Comparison of ENCODE assay signal across 19 cellular contexts in the genomic region with DNA sequence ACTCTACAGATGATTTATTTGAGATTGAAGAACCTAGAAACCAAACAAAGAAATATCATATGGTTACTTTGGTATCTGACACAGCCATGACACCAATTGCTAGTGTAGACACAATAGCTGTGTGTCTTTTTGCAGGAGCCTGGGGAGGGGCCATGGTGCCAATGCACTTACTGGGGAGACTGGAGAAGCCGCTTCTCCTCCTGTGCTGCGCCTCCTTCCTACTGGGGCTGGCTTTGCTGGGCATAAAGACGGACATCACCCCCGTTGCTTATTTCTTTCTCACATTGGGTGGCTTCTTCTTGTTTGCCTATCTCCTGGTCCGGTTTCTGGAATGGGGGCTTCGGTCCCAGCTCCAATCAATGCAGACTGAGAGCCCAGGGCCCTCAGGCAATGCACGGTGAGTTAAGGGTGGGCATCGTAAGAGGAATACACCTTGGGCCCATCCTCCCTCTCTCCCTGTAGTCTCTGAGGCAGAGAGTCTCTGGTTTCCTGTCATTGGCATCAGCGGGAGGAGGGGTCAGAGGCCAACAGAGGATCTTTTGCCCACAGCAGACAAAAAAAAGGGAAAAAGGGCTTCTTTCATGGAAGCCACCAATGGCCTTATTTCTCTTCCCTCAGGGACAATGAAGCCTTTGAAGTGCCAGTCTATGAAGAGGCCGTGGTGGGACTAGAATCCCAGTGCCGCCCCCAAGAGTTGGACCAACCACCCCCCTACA. TPM values are rescaled to one million over a fixed set of nuclear protein-coding genes. Genes with fewer than 3 reads are reported as not detected.
DNase-seq lines count a peak whose midpoint lies in the region; ATAC-seq, FAIRE-seq and TF ChIP-seq lines count a peak whose summit lies in the region.
"Had no signal": no experiment of that assay in that cellular context is flagged by ENCODE, and none has a peak within 500 bp of the region (broad histone marks: within the 10 kb centered on the region; RNA-seq: fewer than 3 reads in every experiment).

No MANE protein-coding gene starts in this region.

- H3K27ac ChIP-seq in HepG2 (ENCODE audit: extremely low read length, insufficient read depth, low read length): peak overlapping the region; percentile 77
- peak overlapping the region in 1 of 3 donors; percentile 19 for H3K27ac ChIP-seq in right lobe of liver
- peak overlapping the region; percentile 36 for H3K27ac ChIP-seq in upper lobe of right lung
- H3K27ac ChIP-seq: brain microvascular endothelial cell had no signal

- peaks cover 22% of the 10 kb centered on the region for H3K79me2 ChIP-seq in HepG2 (ENCODE audit: insufficient read depth, low read length)

- H3K4me3 Mint-ChIP-seq in neural crest cell: peak overlapping the region; percentile 93
- no peak overlapping the region for H3K4me3 Mint-ChIP-seq in activated CD8-positive, alpha-beta memory T cell treated with anti-CD3 and anti-CD28 coated beads, Interleukin-2, amount 10 ng/mL, durations not matched to agents 7 days and 5 days
- H3K4me3 Mint-ChIP-seq: stimulated activated effector memory CD8-positive, alpha-beta T cell treated with anti-CD3 and anti-CD28 coated beads, Interleukin-12 subunit alpha, Interleukin-12 subunit beta, amount 100 ng/mL, for 72 hours had no signal

- H3K9ac ChIP-seq in HepG2 (ENCODE audit: insufficient read depth, low read depth, low read length): peak overlapping the region; percentile 76; the same call in 1 of the 2 replicates

- in situ Hi-C loops in HepG2 (cut with HindIII; ENCODE audit: extremely low pct_ligation_motif_present, low pct_unique_long_range_greater_than_20kb): no loop called here

- 95% methylated on average over 10 of the region's 11 CpGs for WGBS in HepG2 (ENCODE audit: low lambda C conversion rate)
- WGBS in right lobe of liver (ENCODE audit: insufficient coverage, low coverage, low lambda C conversion rate, missing lambda C conversion rate): 80% methylated on average over 3 of the region's 11 CpGs

- H3K9me3 ChIP-seq in HepG2 (ENCODE audit: low read length) (no peaks in the 10 kb centered on the region), right lobe of liver (no peaks in the 10 kb centered on the region), upper lobe of right lung (no peaks in the 10 kb centered on the region)

- H3K27me3 ChIP-seq in HepG2 (ENCODE audit: control insufficient read depth in 1 of 2, insufficient read depth in 2 of 2, low read length in 2 of 2) (no peaks in the 10 kb centered on the region; a peak in 1 of 5 replicates), right lobe of liver (no peaks in the 10 kb centered on the region), upper lobe of right lung (no peaks in the 10 kb centered on the region)
- H3K27me3 ChIP-seq: brain microvascular endothelial cell had no signal

- TF ChIP-seq POLR2A in HepG2 (IDR thresholded peaks at IDR 0.05; ENCODE audit: insufficient read depth in 1 of 2, low read depth in 2 of 2, low read length in 2 of 2) (no peak), right lobe of liver (IDR thresholded peaks at IDR 0.05) (no peak)

- TF ChIP-seq RAD21 in HepG2 (CRISPR knock-in tag; IDR thresholded peaks at IDR 0.05): no peak

- no peak for FAIRE-seq in HepG2 (lab: Jason Lieb, UNC)
- FAIRE-seq: GM18507, islet of Langerhans had no signal

- H3K36me3 ChIP-seq in HepG2 (replicated peaks in 1 of 2; ENCODE audit: control insufficient read depth in 1 of 2, insufficient read depth in 2 of 2, low read length in 2 of 2): no peaks in the 10 kb centered on the region; a peak in 1 of 5 replicates
- H3K36me3 ChIP-seq in right lobe of liver: no peaks in the 10 kb centered on the region
- no peaks in the 10 kb centered on the region for H3K36me3 ChIP-seq in upper lobe of right lung
- H3K36me3 ChIP-seq: brain microvascular endothelial cell had no signal

- TF ChIP-seq CTCF in HepG2 (CRISPR knock-in tag; IDR thresholded peaks at IDR 0.05) (no peak), right lobe of liver (IDR thresholded peaks at IDR 0.05) (no peak), neural crest cell (conservative IDR thresholded peaks at IDR 0.05) (no peak), upper lobe of right lung (IDR thresholded peaks at IDR 0.05) (no peak)

- POLR2A ChIA-PET in HepG2 (lab: Yijun Ruan, JAX): interaction anchor here (1.1 to 2.7 kb wide), 2 partner anchors 22 kb away, joined by 8 to 44 read pairs; a partner anchor contains a TSS

- CTCF ChIA-PET in HepG2 (lab: Yijun Ruan, JAX; ENCODE audit: low intra/inter-chr PET ratio, low total read pairs): no interaction called here
- CTCF ChIA-PET in activated CD8-positive, alpha-beta memory T cell treated with anti-CD3 and anti-CD28 coated beads, Interleukin-2, amount 10 ng/mL, durations not matched to agents 7 days and 5 days (lab: Charles Lee): interaction anchor here (2.5 to 2.7 kb wide), 2 partner anchors 22 to 41 kb away, joined by 11 to 18 read pairs; a partner anchor contains a TSS

- H4K20me1 ChIP-seq in HepG2 (ENCODE audit: insufficient read depth, low read length): no peaks in the 10 kb centered on the region

- no TSS peak for BruUV-seq in HepG2 (replicated peaks; lab: Mats Ljungman, UMichigan)

- peak overlapping the region; percentile 98 for H3K4me2 ChIP-seq in HepG2 (ENCODE audit: low read depth, low read length)

- DNase-seq in HepG2 (ENCODE audit: low spot score): no peak
- DNase-seq in right lobe of liver: no peak
- DNase-seq in globus pallidus (ENCODE audit: low spot score): peak; percentile 93
- DNase-seq in neural crest cell (ENCODE audit: low read depth, low spot score): no peak
- DNase-seq in upper lobe of right lung: no peak
- DNase-seq in NCI-H1694 treated with DMSO at 0.1 percent for 48 hours (lab: John Stamatoyannopoulos, UW): no peak
- DNase-seq in activated CD8-positive, alpha-beta memory T cell treated with anti-CD3 and anti-CD28 coated beads, Interleukin-2, amount 10 ng/mL, durations not matched to agents 7 days and 5 days: no peak
- DNase-seq: activated B cell treated with CpG ODN at 0.5 μM for 24 hours; activated naive CD4-positive, alpha-beta T cell; brain microvascular endothelial cell; effector memory CD4-positive, alpha-beta T cell; naive thymus-derived CD8-positive, alpha-beta T cell; NCI-H1105 treated with DMSO at 0.1 percent for 48 hours; NCI-H446 had no signal

- H3K27ac Mint-ChIP-seq in neural crest cell (ENCODE audit: unreplicated experiment): no peak overlapping the region
- no peak overlapping the region for H3K27ac Mint-ChIP-seq in activated CD8-positive, alpha-beta memory T cell treated with anti-CD3 and anti-CD28 coated beads, Interleukin-2, amount 10 ng/mL, durations not matched to agents 7 days and 5 days
- H3K27ac Mint-ChIP-seq: stimulated activated effector memory CD8-positive, alpha-beta T cell treated with anti-CD3 and anti-CD28 coated beads, Interleukin-12 subunit alpha, Interleukin-12 subunit beta, amount 100 ng/mL, for 72 hours had no signal

- no peak for TF ChIP-seq EP300 in HepG2 (IDR thresholded peaks at IDR 0.05; ENCODE audit: low read depth in 2 of 2, low read length in 2 of 2)
- no peak for TF ChIP-seq EP300 in HepG2 (CRISPR knock-in tag; IDR thresholded peaks at IDR 0.05; ENCODE audit: borderline replicate concordance)

- peaks cover 8% of the 10 kb centered on the region for H3K36me3 Mint-ChIP-seq in neural crest cell (ENCODE audit: low read depth)
- peaks cover 27% of the 10 kb centered on the region for H3K36me3 Mint-ChIP-seq in activated CD8-positive, alpha-beta memory T cell treated with anti-CD3 and anti-CD28 coated beads, Interleukin-2, amount 10 ng/mL, durations not matched to agents 7 days and 5 days

- H3K4me3 ChIP-seq in HepG2 (replicated peaks in 1 of 3; ENCODE audit: insufficient read depth in 1 of 3, low read depth in 2 of 3, low read length in 3 of 3): peak overlapping the region in 1 of 3 experiments; percentile 78; a peak in 3 of 6 replicates
- H3K4me3 ChIP-seq in right lobe of liver: peak overlapping the region in 1 of 3 donors; percentile 59
- peak overlapping the region; percentile 36 for H3K4me3 ChIP-seq in upper lobe of right lung

- H3K27me3 Mint-ChIP-seq in neural crest cell (ENCODE audit: low read depth): no peaks in the 10 kb centered on the region
- no peaks in the 10 kb centered on the region for H3K27me3 Mint-ChIP-seq in activated CD8-positive, alpha-beta memory T cell treated with anti-CD3 and anti-CD28 coated beads, Interleukin-2, amount 10 ng/mL, durations not matched to agents 7 days and 5 days
- H3K27me3 Mint-ChIP-seq: activated B cell treated with CpG ODN at 0.5 μM for 24 hours; naive thymus-derived CD8-positive, alpha-beta T cell had no signal

- no peak for ATAC-seq in HepG2
- no peak for ATAC-seq in right lobe of liver
- ATAC-seq in upper lobe of right lung: no peak
- no peak for ATAC-seq in GM21825 (IDR thresholded peaks at IDR 0.05; ENCODE audit: unreplicated experiment)
- no peak for ATAC-seq in activated CD8-positive, alpha-beta memory T cell treated with anti-CD3 and anti-CD28 coated beads, Interleukin-2, amount 10 ng/mL, durations not matched to agents 7 days and 5 days
- ATAC-seq: naive thymus-derived CD8-positive, alpha-beta T cell; stimulated activated effector memory CD8-positive, alpha-beta T cell treated with anti-CD3 and anti-CD28 coated beads, Interleukin-12 subunit alpha, Interleukin-12 subunit beta, amount 100 ng/mL, for 72 hours had no signal

- intact Hi-C loops in HepG2 (cut with micrococcal nuclease; ENCODE audit: unreplicated experiment): loop anchor here (2.0 kb wide), 3 partner anchors 23 to 95 kb away; a partner anchor contains a TSS
- intact Hi-C loops in right lobe of liver (cut with DNase I): no loop called here
- intact Hi-C loops in upper lobe of right lung (cut with DNase I): no loop called here

- H2AFZ ChIP-seq in HepG2 (ENCODE audit: low read length): no peak overlapping the region

- H3K4me1 ChIP-seq in HepG2 (ENCODE audit: insufficient read depth, low read length) (peaks cover 62% of the 10 kb centered on the region), right lobe of liver (peaks cover 0 to 39% (median 6%) of the 10 kb centered on the region in 4 donors), upper lobe of right lung (peaks cover 27% of the 10 kb centered on the region)

- H3K9me3 Mint-ChIP-seq in neural crest cell: peaks cover 10% of the 10 kb centered on the region
- H3K9me3 Mint-ChIP-seq in activated CD8-positive, alpha-beta memory T cell treated with anti-CD3 and anti-CD28 coated beads, Interleukin-2, amount 10 ng/mL, durations not matched to agents 7 days and 5 days (ENCODE audit: low read depth): no peaks in the 10 kb centered on the region
- H3K9me3 Mint-ChIP-seq: activated B cell treated with CpG ODN at 0.5 μM for 24 hours; stimulated activated effector memory CD8-positive, alpha-beta T cell treated with anti-CD3 and anti-CD28 coated beads, Interleukin-12 subunit alpha, Interleukin-12 subunit beta, amount 100 ng/mL, for 72 hours had no signal

- H3K4me1 Mint-ChIP-seq in neural crest cell: peaks cover 72% of the 10 kb centered on the region
- H3K4me1 Mint-ChIP-seq in activated CD8-positive, alpha-beta memory T cell treated with anti-CD3 and anti-CD28 coated beads, Interleukin-2, amount 10 ng/mL, durations not matched to agents 7 days and 5 days: peaks cover 45% of the 10 kb centered on the region

RNA-seq across cellular contexts. Expression of a gene that starts 1.2 kb away (rescaled TPM):
- 7.8 and 7.9 TPM in 2 replicates for total RNA-seq in HepG2 (2016; rRNA removed; fragmentation: Illumina TruSeq; extraction: Trizol)
- 3.6 and 5.1 TPM in 2 replicates for total RNA-seq in HepG2 (2016; cell fraction: cytosol; rRNA removed; fragmentation: Illumina TruSeq; extraction: Trizol; ENCODE audit: low read depth)
- 6.2 and 7.5 TPM in 2 replicates for total RNA-seq in HepG2 (2016; cell fraction: insoluble cytoplasmic fraction; rRNA removed; fragmentation: Illumina TruSeq; extraction: Trizol)
- total RNA-seq in HepG2 (2016; cell fraction: membrane; rRNA removed; fragmentation: Illumina TruSeq; extraction: Trizol): 5.7 and 6.4 TPM in 2 replicates
- total RNA-seq in HepG2 (2016; cell fraction: nucleus; rRNA removed; fragmentation: Illumina TruSeq; extraction: Trizol): 7.4 and 8.1 TPM in 2 replicates
- polyA plus RNA-seq in HepG2 (2011; rRNA removed): 13.8 and 14.0 TPM in 2 replicates
- polyA plus RNA-seq in HepG2 (2011; cell fraction: cytosol; rRNA removed): 15.4 and 16.1 TPM in 2 replicates
- polyA plus RNA-seq in HepG2 (2011; cell fraction: nucleus; rRNA removed): 9.9 and 14.3 TPM in 2 replicates
- 4.0 and 13.4 TPM in 2 replicates for polyA plus RNA-seq in HepG2 (2012)
- polyA plus RNA-seq in HepG2 (2016; cell fraction: cytosol; fragmentation: Illumina TruSeq; extraction: Trizol; ENCODE audit: low read depth): 2.7 and 4.4 TPM in 2 replicates
- polyA plus RNA-seq in HepG2 (2016; cell fraction: insoluble cytoplasmic fraction; fragmentation: Illumina TruSeq; extraction: Trizol; ENCODE audit: low read depth): 7.7 and 9.4 TPM in 2 replicates
- 6.6 and 7.0 TPM in 2 replicates for polyA plus RNA-seq in HepG2 (2016; cell fraction: membrane; fragmentation: Illumina TruSeq; extraction: Trizol; ENCODE audit: low read depth)
- polyA plus RNA-seq in HepG2 (2016; cell fraction: nucleus; fragmentation: Illumina TruSeq; extraction: Trizol; ENCODE audit: insufficient read depth, low read depth): 8.5 and 10.4 TPM in 2 replicates
- 7.2 and 31.8 TPM in 2 replicates for polyA minus RNA-seq in HepG2 (2011; rRNA and poly(A)+ RNA removed; ENCODE audit: low replicate concordance)
- 4.9 and 5.5 TPM in 2 replicates for polyA minus RNA-seq in HepG2 (2011; cell fraction: cytosol; rRNA and poly(A)+ RNA removed)
- 6.5 and 9.0 TPM in 2 replicates for polyA minus RNA-seq in HepG2 (2011; cell fraction: nucleus; rRNA and poly(A)+ RNA removed)
- 10 to 100 TPM in 5 of 6 experiments, 1 to 10 TPM in 1; 7.0 to 20.8 (median 14.8) TPM for total RNA-seq in right lobe of liver
- total RNA-seq in neural crest cell: 0.61 and 0.91 TPM in 2 replicates
- 25.1 TPM for total RNA-seq in upper lobe of right lung
- 1 to 10 TPM in 1 of 2 experiments, under 1 TPM in 1; 0.41 to 1.7 TPM for total RNA-seq in activated CD8-positive, alpha-beta memory T cell treated with anti-CD3 and anti-CD28 coated beads, Interleukin-2, amount 10 ng/mL, durations not matched to agents 7 days and 5 days
- total RNA-seq: fibroblast of villous mesenchyme had no signal

RNA-seq across cellular contexts. Expression of a gene that starts 2.2 kb away (rescaled TPM):
- total RNA-seq in HepG2 (2016; rRNA removed; fragmentation: Illumina TruSeq; extraction: Trizol) (13.7 and 21.2 TPM in 2 replicates), right lobe of liver (1 to 10 TPM; 5.3 to 8.7 (median 6.7) TPM), neural crest cell (72.8 and 76.2 TPM in 2 replicates), upper lobe of right lung (26.7 TPM)
- 2.6 and 5.7 TPM in 2 replicates for total RNA-seq in HepG2 (2016; cell fraction: cytosol; rRNA removed; fragmentation: Illumina TruSeq; extraction: Trizol; ENCODE audit: low read depth)
- total RNA-seq in HepG2 (2016; cell fraction: insoluble cytoplasmic fraction; rRNA removed; fragmentation: Illumina TruSeq; extraction: Trizol): 13.6 and 24.5 TPM in 2 replicates
- 6.8 and 7.8 TPM in 2 replicates for total RNA-seq in HepG2 (2016; cell fraction: membrane; rRNA removed; fragmentation: Illumina TruSeq; extraction: Trizol)
- total RNA-seq in HepG2 (2016; cell fraction: nucleus; rRNA removed; fragmentation: Illumina TruSeq; extraction: Trizol): 18.2 and 18.9 TPM in 2 replicates
- polyA plus RNA-seq in HepG2 (2011; rRNA removed): 9.0 and 10.2 TPM in 2 replicates
- 5.0 and 6.7 TPM in 2 replicates for polyA plus RNA-seq in HepG2 (2011; cell fraction: cytosol; rRNA removed)
- 17.0 and 18.3 TPM in 2 replicates for polyA plus RNA-seq in HepG2 (2011; cell fraction: nucleus; rRNA removed)
- 6.2 and 7.5 TPM in 2 replicates for polyA plus RNA-seq in HepG2 (2012)
- 1.1 and 1.3 TPM in 2 replicates for polyA plus RNA-seq in HepG2 (2016; cell fraction: cytosol; fragmentation: Illumina TruSeq; extraction: Trizol; ENCODE audit: low read depth)
- 15.7 and 18.6 TPM in 2 replicates for polyA plus RNA-seq in HepG2 (2016; cell fraction: insoluble cytoplasmic fraction; fragmentation: Illumina TruSeq; extraction: Trizol; ENCODE audit: low read depth)
- 4.5 and 4.8 TPM in 2 replicates for polyA plus RNA-seq in HepG2 (2016; cell fraction: membrane; fragmentation: Illumina TruSeq; extraction: Trizol; ENCODE audit: low read depth)
- 28.4 and 33.3 TPM in 2 replicates for polyA plus RNA-seq in HepG2 (2016; cell fraction: nucleus; fragmentation: Illumina TruSeq; extraction: Trizol; ENCODE audit: insufficient read depth, low read depth)
- polyA minus RNA-seq in HepG2 (2011; rRNA and poly(A)+ RNA removed; ENCODE audit: low replicate concordance): 40.0 and 127 TPM in 2 replicates
- polyA minus RNA-seq in HepG2 (2011; cell fraction: cytosol; rRNA and poly(A)+ RNA removed): 9.3 and 18.6 TPM in 2 replicates
- polyA minus RNA-seq in HepG2 (2011; cell fraction: nucleus; rRNA and poly(A)+ RNA removed): 23.6 and 23.9 TPM in 2 replicates
- 100 to 1,000 TPM; 117 to 129 TPM for total RNA-seq in activated CD8-positive, alpha-beta memory T cell treated with anti-CD3 and anti-CD28 coated beads, Interleukin-2, amount 10 ng/mL, durations not matched to agents 7 days and 5 days

RNA-seq across cellular contexts. Expression of a gene that starts 22.7 kb away (rescaled TPM):
- total RNA-seq in HepG2 (2016; rRNA removed; fragmentation: Illumina TruSeq; extraction: Trizol) (31.5 and 64.6 TPM in 2 replicates), right lobe of liver (100 to 1,000 TPM; 209 to 315 (median 257) TPM), neural crest cell (51.0 and 54.1 TPM in 2 replicates), upper lobe of right lung (149 TPM)
- 20.3 and 21.6 TPM in 2 replicates for total RNA-seq in HepG2 (2016; cell fraction: cytosol; rRNA removed; fragmentation: Illumina TruSeq; extraction: Trizol; ENCODE audit: low read depth)
- 34.2 and 66.6 TPM in 2 replicates for total RNA-seq in HepG2 (2016; cell fraction: insoluble cytoplasmic fraction; rRNA removed; fragmentation: Illumina TruSeq; extraction: Trizol)
- 21.6 and 25.7 TPM in 2 replicates for total RNA-seq in HepG2 (2016; cell fraction: membrane; rRNA removed; fragmentation: Illumina TruSeq; extraction: Trizol)
- 76.0 and 84.9 TPM in 2 replicates for total RNA-seq in HepG2 (2016; cell fraction: nucleus; rRNA removed; fragmentation: Illumina TruSeq; extraction: Trizol)
- 92.1 and 96.2 TPM in 2 replicates for polyA plus RNA-seq in HepG2 (2011; rRNA removed)
- polyA plus RNA-seq in HepG2 (2011; cell fraction: cytosol; rRNA removed): 77.4 and 78.9 TPM in 2 replicates
- 175 and 195 TPM in 2 replicates for polyA plus RNA-seq in HepG2 (2011; cell fraction: nucleus; rRNA removed)
- polyA plus RNA-seq in HepG2 (2012): 62.6 and 63.0 TPM in 2 replicates
- 23.7 and 26.3 TPM in 2 replicates for polyA plus RNA-seq in HepG2 (2016; cell fraction: cytosol; fragmentation: Illumina TruSeq; extraction: Trizol; ENCODE audit: low read depth)
- 46.1 and 48.6 TPM in 2 replicates for polyA plus RNA-seq in HepG2 (2016; cell fraction: insoluble cytoplasmic fraction; fragmentation: Illumina TruSeq; extraction: Trizol; ENCODE audit: low read depth)
- polyA plus RNA-seq in HepG2 (2016; cell fraction: membrane; fragmentation: Illumina TruSeq; extraction: Trizol; ENCODE audit: low read depth): 24.7 and 25.7 TPM in 2 replicates
- polyA plus RNA-seq in HepG2 (2016; cell fraction: nucleus; fragmentation: Illumina TruSeq; extraction: Trizol; ENCODE audit: insufficient read depth, low read depth): 199 and 221 TPM in 2 replicates
- polyA minus RNA-seq in HepG2 (2011; rRNA and poly(A)+ RNA removed; ENCODE audit: low replicate concordance): 43.6 and 115 TPM in 2 replicates
- polyA minus RNA-seq in HepG2 (2011; cell fraction: cytosol; rRNA and poly(A)+ RNA removed): 25.3 TPM in 2 replicates
- polyA minus RNA-seq in HepG2 (2011; cell fraction: nucleus; rRNA and poly(A)+ RNA removed): 32.3 and 47.2 TPM in 2 replicates
- 100 to 1,000 TPM; 335 to 436 TPM for total RNA-seq in activated CD8-positive, alpha-beta memory T cell treated with anti-CD3 and anti-CD28 coated beads, Interleukin-2, amount 10 ng/mL, durations not matched to agents 7 days and 5 days

RNA-seq across cellular contexts. Expression of a gene that starts 29.9 kb away (rescaled TPM):
- total RNA-seq in HepG2 (2016; rRNA removed; fragmentation: Illumina TruSeq; extraction: Trizol): not detected in 2 replicates
- total RNA-seq in HepG2 (2016; cell fraction: cytosol; rRNA removed; fragmentation: Illumina TruSeq; extraction: Trizol; ENCODE audit: low read depth): not detected in 2 replicates
- not detected in 2 replicates for total RNA-seq in HepG2 (2016; cell fraction: insoluble cytoplasmic fraction; rRNA removed; fragmentation: Illumina TruSeq; extraction: Trizol)
- not detected in 2 replicates for total RNA-seq in HepG2 (2016; cell fraction: membrane; rRNA removed; fragmentation: Illumina TruSeq; extraction: Trizol)
- not detected in 2 replicates for total RNA-seq in HepG2 (2016; cell fraction: nucleus; rRNA removed; fragmentation: Illumina TruSeq; extraction: Trizol)
- polyA plus RNA-seq in HepG2 (2011; rRNA removed): 0.01 TPM in 1 of 2 replicates, not detected in the other
- not detected in 2 replicates for polyA plus RNA-seq in HepG2 (2011; cell fraction: cytosol; rRNA removed)
- polyA plus RNA-seq in HepG2 (2011; cell fraction: nucleus; rRNA removed): not detected in 2 replicates
- not detected in 2 replicates for polyA plus RNA-seq in HepG2 (2012)
- polyA plus RNA-seq in HepG2 (2016; cell fraction: cytosol; fragmentation: Illumina TruSeq; extraction: Trizol; ENCODE audit: low read depth): not detected in 2 replicates
- polyA plus RNA-seq in HepG2 (2016; cell fraction: insoluble cytoplasmic fraction; fragmentation: Illumina TruSeq; extraction: Trizol; ENCODE audit: low read depth): not detected in 2 replicates
- polyA plus RNA-seq in HepG2 (2016; cell fraction: membrane; fragmentation: Illumina TruSeq; extraction: Trizol; ENCODE audit: low read depth): not detected in 2 replicates
- not detected in 2 replicates for polyA plus RNA-seq in HepG2 (2016; cell fraction: nucleus; fragmentation: Illumina TruSeq; extraction: Trizol; ENCODE audit: insufficient read depth, low read depth)
- 0.07 TPM in 1 of 2 replicates, not detected in the other for polyA minus RNA-seq in HepG2 (2011; rRNA and poly(A)+ RNA removed; ENCODE audit: low replicate concordance)
- not detected in 2 replicates for polyA minus RNA-seq in HepG2 (2011; cell fraction: cytosol; rRNA and poly(A)+ RNA removed)
- polyA minus RNA-seq in HepG2 (2011; cell fraction: nucleus; rRNA and poly(A)+ RNA removed): not detected in 2 replicates
- not detected for total RNA-seq in right lobe of liver
- total RNA-seq in neural crest cell: 0.09 TPM in 1 of 2 replicates, not detected in the other
- total RNA-seq in upper lobe of right lung: not detected
- under 1 TPM; 0.09 TPM for total RNA-seq in activated CD8-positive, alpha-beta memory T cell treated with anti-CD3 and anti-CD28 coated beads, Interleukin-2, amount 10 ng/mL, durations not matched to agents 7 days and 5 days
- total RNA-seq: activated B cell treated with CpG ODN at 0.5 μM for 24 hours; naive thymus-derived CD8-positive, alpha-beta T cell had no signal
- polyA plus RNA-seq: naive thymus-derived CD8-positive, alpha-beta T cell had no signal
